12 cellular contexts compared by ENCODE assay signal in genomic region chr4:151418385-151418784, GRCh38. TPM values are rescaled to one million over a fixed set of nuclear protein-coding genes. Genes with fewer than 3 reads are reported as not detected.
A peak's percentile ranks its signal among the peaks of the same experiment; 100 is the strongest.
DNase-seq lines count a peak whose midpoint lies in the region; ATAC-seq and TF ChIP-seq lines count a peak whose summit lies in the region.
"Had no signal": no experiment of that assay in that cellular context is flagged by ENCODE, and none has a peak within 500 bp of the region (broad histone marks: within the 10 kb centered on the region; RNA-seq: fewer than 3 reads in every experiment).

No MANE protein-coding gene starts in this region.

- in situ Hi-C loops in Panc1 (cut with HindIII; ENCODE audit: low pct_unique_long_range_greater_than_20kb, low sequenced_read_pairs): no loop called here

- TF ChIP-seq CTCF in Panc1 (IDR thresholded peaks at IDR 0.05) (no peak), esophagus squamous epithelium (IDR thresholded peaks at IDR 0.05) (no peak), psoas muscle (IDR thresholded peaks at IDR 0.05) (no peak)

- CTCF ChIA-PET in Panc1 (lab: Charles Lee): no interaction called here

- no peaks in the 10 kb centered on the region for H3K36me3 ChIP-seq in Panc1 (ENCODE audit: control insufficient read depth, insufficient read depth, low read length)
- no peaks in the 10 kb centered on the region for H3K36me3 ChIP-seq in esophagus squamous epithelium
- no peaks in the 10 kb centered on the region for H3K36me3 ChIP-seq in psoas muscle (ENCODE audit: insufficient read depth in 1 of 2, low read depth in 1 of 2)

- H3K27me3 ChIP-seq in Panc1 (ENCODE audit: control insufficient read depth, insufficient read depth, low read length): no peaks in the 10 kb centered on the region; the same call in 1 of the 2 replicates
- H3K27me3 ChIP-seq in esophagus squamous epithelium: no peaks in the 10 kb centered on the region
- no peaks in the 10 kb centered on the region for H3K27me3 ChIP-seq in psoas muscle (ENCODE audit: insufficient read depth in 3 of 3, low read length in 2 of 3)

- no peak for TF ChIP-seq POLR2A in esophagus squamous epithelium (IDR thresholded peaks at IDR 0.05)

- POLR2A ChIA-PET in Panc1 (lab: Charles Lee): no interaction called here

- intact Hi-C loops in Panc1 (cut with micrococcal nuclease; ENCODE audit: unreplicated experiment) (no loop called here), esophagus squamous epithelium (cut with DNase I) (no loop called here), psoas muscle (cut with DNase I) (no loop called here)

- ATAC-seq in Panc1 (no peak), psoas muscle (peak in 2 of 4 donors; percentile 27 to 47)

- no TSS peak for BruUV-seq in Panc1 (replicated peaks; lab: Mats Ljungman, UMichigan)

- H3K4me1 ChIP-seq in Panc1 (ENCODE audit: control insufficient read depth, insufficient read depth, low read length) (no peaks in the 10 kb centered on the region), esophagus squamous epithelium (peaks cover 0 to 53% (median 0%) of the 10 kb centered on the region in 3 donors), psoas muscle (peaks cover 52% of the 10 kb centered on the region)

- H3K9me3 ChIP-seq in Panc1 (ENCODE audit: control insufficient read depth, insufficient read depth, low read depth, low read length) (no peaks in the 10 kb centered on the region), esophagus squamous epithelium (no peaks in the 10 kb centered on the region), psoas muscle (no peaks in the 10 kb centered on the region)

- peak; percentile 57 for DNase-seq in Daoy (ENCODE audit: low read depth)
- DNase-seq in Panc1 (ENCODE audit: low read depth, low spot score): peak; percentile 73
- DNase-seq in esophagus squamous epithelium (lab: John Stamatoyannopoulos, UW): no peak
- DNase-seq in psoas muscle: no peak
- DNase-seq in 8988T: no peak
- DNase-seq in activated effector memory CD4-positive, alpha-beta T cell treated with Interleukin-2 at 50 U/mL for 16 hours: no peak
- DNase-seq in activated T-cell treated with anti-CD3 and anti-CD28 coated beads for 4 hours: no peak
- DNase-seq in KG1 (lab: John Stamatoyannopoulos, UW): no peak
- DNase-seq: activated CD4-positive, alpha-beta T cell treated with anti-CD3 and anti-CD28 coated beads for 1 hour; activated naive CD8-positive, alpha-beta T cell treated with anti-CD3 and anti-CD28 coated beads, Interleukin-2, amount 10 ng/mL, durations not matched to agents 7 days and 5 days; hippocampal formation had no signal

- H3K27ac ChIP-seq in Panc1 (ENCODE audit: low read length): no peak overlapping the region
- peak overlapping the region; percentile 31 to 76 (median 64) for H3K27ac ChIP-seq in esophagus squamous epithelium
- H3K27ac ChIP-seq in psoas muscle: peak overlapping the region; percentile 53

- no peak overlapping the region for H3K4me3 ChIP-seq in Panc1 (ENCODE audit: low read depth in 2 of 2, low read length in 2 of 2)
- no peak overlapping the region for H3K4me3 ChIP-seq in esophagus squamous epithelium
- no peak overlapping the region for H3K4me3 ChIP-seq in psoas muscle

RNA-seq across cellular contexts. Expression of gene FHIP1A, which starts 9.4 kb away (rescaled TPM):
- 1.9 and 2.1 TPM in 2 replicates for total RNA-seq in Daoy (2014; rRNA removed; shearing (Covaris generic))
- total RNA-seq in Panc1 (2021; ENCODE audit: unreplicated experiment) (0.39 TPM), esophagus squamous epithelium (10 to 100 TPM; 23.4 to 66.2 (median 34.5) TPM), psoas muscle (10 to 100 TPM; 37.7 to 46.7 (median 44.9) TPM)
- 0.05 TPM for polyA plus RNA-seq in Panc1 (2012; ENCODE audit: insufficient read length)
- polyA plus RNA-seq in psoas muscle: 10 to 100 TPM in 1 of 3 donors, 1 to 10 TPM in 1, under 1 TPM in 1; 0.51 to 20.5 (median 5.0) TPM
- polyA plus RNA-seq: neural cell had no signal

Comparison
In these comparisons a context has a peak if more than half of its experiments do, and no peak if none do; other contexts are left out.
1. DNase-seq: peak in Daoy (single experiment) and Panc1 (single experiment); none in esophagus squamous epithelium (single experiment), psoas muscle (0 of 2), 8988T (single experiment), activated effector memory CD4-positive, alpha-beta T cell treated with Interleukin-2 at 50 U/mL for 16 hours (single experiment), activated T-cell treated with anti-CD3 and anti-CD28 coated beads for 4 hours (single experiment) and KG1 (single experiment).